13 cellular contexts compared by ENCODE assay signal in the genomic region with DNA sequence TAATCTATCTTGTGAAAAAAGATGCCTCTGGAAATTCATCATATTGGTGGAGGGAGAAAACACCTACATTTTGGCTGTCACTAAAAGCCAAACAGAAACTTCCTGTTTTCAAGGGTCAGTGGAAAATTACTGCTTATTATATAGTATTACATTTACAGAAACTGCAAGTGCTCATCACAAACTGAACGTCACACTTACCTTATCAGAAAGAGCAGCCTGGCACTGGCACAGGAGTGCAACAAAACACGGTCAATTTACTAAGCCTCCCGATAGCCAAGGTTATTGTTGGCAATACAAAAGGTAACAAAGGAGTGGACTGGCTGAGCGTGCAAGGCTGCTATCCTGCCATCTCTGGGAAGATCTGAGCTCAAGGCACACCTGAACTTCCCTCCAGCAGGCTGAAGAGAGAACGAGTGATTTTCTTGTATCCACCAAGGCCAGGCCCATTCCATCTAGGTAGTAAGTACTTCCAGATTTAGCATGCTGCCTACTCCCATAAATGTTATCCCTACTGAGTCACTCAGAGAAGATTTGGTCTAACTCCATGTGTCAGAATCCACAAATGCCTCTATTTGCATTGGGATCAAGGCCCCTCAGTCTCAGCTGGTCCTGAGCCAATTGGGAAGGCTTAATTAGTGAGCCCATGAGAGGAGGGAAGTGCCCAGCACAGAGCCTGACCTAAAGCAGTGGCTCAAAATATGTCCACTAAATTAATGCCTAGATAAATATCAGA.
DNase-seq lines count a peak whose midpoint lies in the region; ATAC-seq, FAIRE-seq and TF ChIP-seq lines count a peak whose summit lies in the region.
"Had no signal": no experiment of that assay in that cellular context is flagged by ENCODE, and none has a peak within 500 bp of the region (broad histone marks: within the 10 kb centered on the region; RNA-seq: fewer than 3 reads in every experiment).

No MANE protein-coding gene starts in this region.

- peaks cover 11% of the 10 kb centered on the region for H3K4me1 ChIP-seq in skeletal muscle satellite cell (ENCODE audit: control insufficient read depth, insufficient read depth, low read length)
- H3K4me1 ChIP-seq: upper lobe of right lung had no signal

- ATAC-seq in Right ventricle myocardium superior (ENCODE audit: poor library complexity) (peak; percentile 31), GM21737 (IDR thresholded peaks at IDR 0.05; ENCODE audit: unreplicated experiment) (no peak)
- no peak for ATAC-seq in stimulated activated effector memory CD8-positive, alpha-beta T cell treated with anti-CD3 and anti-CD28 coated beads, Interleukin-12 subunit alpha, Interleukin-12 subunit beta, amount 100 ng/mL, for 72 hours
- ATAC-seq: upper lobe of right lung had no signal

- no peaks in the 10 kb centered on the region for H3K9me3 Mint-ChIP-seq in stimulated activated effector memory CD8-positive, alpha-beta T cell treated with anti-CD3 and anti-CD28 coated beads, Interleukin-12 subunit alpha, Interleukin-12 subunit beta, amount 100 ng/mL, for 72 hours

- H3K36me3 ChIP-seq in bronchial epithelial cell (ENCODE audit: control insufficient read depth, insufficient read depth, low read length): no peaks in the 10 kb centered on the region
- no peaks in the 10 kb centered on the region for H3K36me3 ChIP-seq in skeletal muscle satellite cell (ENCODE audit: insufficient read depth, low read length)
- H3K36me3 ChIP-seq: BE2C, upper lobe of right lung had no signal

- no peak overlapping the region for H3K4me2 ChIP-seq in skeletal muscle satellite cell (ENCODE audit: low read length)

- no peak for DNase-seq in Right ventricle myocardium superior
- DNase-seq in cardiac septum (ENCODE audit: low spot score): no peak
- DNase-seq in NCI-H69 (lab: John Stamatoyannopoulos, UW): peak; percentile 93
- DNase-seq in bronchial epithelial cell (ENCODE audit: low read depth): peak; percentile 45
- DNase-seq in stimulated activated effector memory CD8-positive, alpha-beta T cell treated with anti-CD3 and anti-CD28 coated beads, Interleukin-12 subunit alpha, Interleukin-12 subunit beta, amount 100 ng/mL, for 72 hours (ENCODE audit: low spot score in 2 of 2): no peak
- no peak for DNase-seq in T-helper 1 cell
- DNase-seq: anterior cingulate cortex, BE2C, NCI-H2171 treated with DMSO at 0.1 percent for 48 hours, upper lobe of right lung had no signal

- FAIRE-seq in bronchial epithelial cell (lab: Jason Lieb, UNC): no peak

- peaks cover 6% of the 10 kb centered on the region for H3K4me1 Mint-ChIP-seq in stimulated activated effector memory CD8-positive, alpha-beta T cell treated with anti-CD3 and anti-CD28 coated beads, Interleukin-12 subunit alpha, Interleukin-12 subunit beta, amount 100 ng/mL, for 72 hours

- no peak overlapping the region for H3K4me3 ChIP-seq in bronchial epithelial cell (ENCODE audit: low read depth, low read length)
- H3K4me3 ChIP-seq in skeletal muscle satellite cell (ENCODE audit: low read length): peak overlapping the region; percentile 26
- H3K4me3 ChIP-seq: upper lobe of right lung had no signal

- H3K4me3 Mint-ChIP-seq in stimulated activated effector memory CD8-positive, alpha-beta T cell treated with anti-CD3 and anti-CD28 coated beads, Interleukin-12 subunit alpha, Interleukin-12 subunit beta, amount 100 ng/mL, for 72 hours: no peak overlapping the region

- H3K27me3 ChIP-seq in bronchial epithelial cell (ENCODE audit: control insufficient read depth, insufficient read depth, low read length) (no peaks in the 10 kb centered on the region), skeletal muscle satellite cell (ENCODE audit: control insufficient read depth, insufficient read depth, low read length) (no peaks in the 10 kb centered on the region)
- H3K27me3 ChIP-seq: BE2C, upper lobe of right lung had no signal

- H3K9me3 ChIP-seq in skeletal muscle satellite cell (replicated peaks; ENCODE audit: low read length): no peaks in the 10 kb centered on the region
- H3K9me3 ChIP-seq: BE2C, upper lobe of right lung had no signal

- no peak for TF ChIP-seq CTCF in bronchial epithelial cell (IDR thresholded peaks at IDR 0.05; ENCODE audit: insufficient read depth, low read length, severe bottlenecking)

- no peak overlapping the region for H3K9ac ChIP-seq in skeletal muscle satellite cell (ENCODE audit: low read depth, low read length)

- H3K27ac Mint-ChIP-seq in stimulated activated effector memory CD8-positive, alpha-beta T cell treated with anti-CD3 and anti-CD28 coated beads, Interleukin-12 subunit alpha, Interleukin-12 subunit beta, amount 100 ng/mL, for 72 hours: no peak overlapping the region
- H3K27ac Mint-ChIP-seq: progenitor cell of endocrine pancreas had no signal

- no peaks in the 10 kb centered on the region for H3K36me3 Mint-ChIP-seq in stimulated activated effector memory CD8-positive, alpha-beta T cell treated with anti-CD3 and anti-CD28 coated beads, Interleukin-12 subunit alpha, Interleukin-12 subunit beta, amount 100 ng/mL, for 72 hours

- intact Hi-C loops in Right ventricle myocardium superior (cut with DNase I): no loop called here
- intact Hi-C loops in cardiac septum (cut with DNase I): no loop called here

Comparison
In these comparisons a context has a peak if more than half of its experiments do, and no peak if none do; other contexts are left out.
1. DNase-seq: peak in NCI-H69 (single experiment) and bronchial epithelial cell (single experiment); none in Right ventricle myocardium superior (single experiment), cardiac septum (single experiment), stimulated activated effector memory CD8-positive, alpha-beta T cell treated with anti-CD3 and anti-CD28 coated beads, Interleukin-12 subunit alpha, Interleukin-12 subunit beta, amount 100 ng/mL, for 72 hours (0 of 2) and T-helper 1 cell (0 of 5).